Comparison of ENCODE assay signal across 8 cellular contexts in genomic region chr12:56469007-56469930, GRCh38. TPM values are rescaled to one million over a fixed set of nuclear protein-coding genes. Genes with fewer than 3 reads are reported as not detected.
A peak's percentile ranks its signal among the peaks of the same experiment; 100 is the strongest.
DNase-seq lines count a peak whose midpoint lies in the region; ATAC-seq and TF ChIP-seq lines count a peak whose summit lies in the region.

No MANE protein-coding gene starts in this region.

- no peaks in the 10 kb centered on the region for H3K9me3 Mint-ChIP-seq in activated CD8-positive, alpha-beta T cell treated with anti-CD3 and anti-CD28 coated beads, Interleukin-2, amount 10 ng/mL, durations not matched to agents 7 days and 5 days (ENCODE audit: insufficient read depth)

- peaks cover 18% of the 10 kb centered on the region for H3K36me3 Mint-ChIP-seq in activated CD8-positive, alpha-beta T cell treated with anti-CD3 and anti-CD28 coated beads, Interleukin-2, amount 10 ng/mL, durations not matched to agents 7 days and 5 days (ENCODE audit: low read depth)

- peaks cover 25% of the 10 kb centered on the region for H3K4me1 Mint-ChIP-seq in activated CD8-positive, alpha-beta T cell treated with anti-CD3 and anti-CD28 coated beads, Interleukin-2, amount 10 ng/mL, durations not matched to agents 7 days and 5 days (ENCODE audit: low read depth)

- no peak for ATAC-seq in activated CD8-positive, alpha-beta T cell treated with anti-CD3 and anti-CD28 coated beads, Interleukin-2, amount 10 ng/mL, durations not matched to agents 7 days and 5 days
- ATAC-seq in left cardiac atrium (peak; percentile 52 to 60), sciatic nerve (peak; percentile 18), GM19324 (IDR thresholded peaks at IDR 0.05; ENCODE audit: low FRiP score, unreplicated experiment) (no peak)
- ATAC-seq in activated CD4-positive, CD25-positive, alpha-beta regulatory T cell treated with anti-CD3 and anti-CD28 coated beads, Interleukin-2, amount 50 U/mL, for 24 hours, result no peak

- CTCF ChIA-PET in BJ (lab: Yijun Ruan, JAX), result no interaction called here
- CTCF ChIA-PET in activated CD8-positive, alpha-beta T cell treated with anti-CD3 and anti-CD28 coated beads, Interleukin-2, amount 10 ng/mL, durations not matched to agents 7 days and 5 days (lab: Charles Lee), result interaction anchor here (0.6 to 2.7 kb wide), 4 partner anchors 10 to 109 kb away, joined by 3 to 13 read pairs (median 5); partner anchors contain the start of genes STAT2 and TIMELESS

- POLR2A ChIA-PET in BJ (lab: Charles Lee), result no interaction called here
- POLR2A ChIA-PET in activated CD8-positive, alpha-beta T cell treated with anti-CD3 and anti-CD28 coated beads, Interleukin-2, amount 10 ng/mL, durations not matched to agents 7 days and 5 days (lab: Charles Lee), result interaction anchor here (0.6 to 2.5 kb wide), 3 partner anchors 109 to 351 kb away, joined by 3 to 11 read pairs (median 4); partner anchors contain the start of genes STAT2 and ZC3H10

- no peaks in the 10 kb centered on the region for H3K27me3 ChIP-seq in BJ (ENCODE audit: control insufficient read depth, insufficient read depth, low read length)

- intact Hi-C loops in left cardiac atrium (cut with DNase I) (loop anchor here in 1 of 2 donors (5.0 kb wide), 1 partner anchor 277 kb away; no protein-coding TSS in a partner anchor), sciatic nerve (cut with DNase I) (loop anchor here (10.0 kb wide), 1 partner anchor 274 kb away; no protein-coding TSS in a partner anchor)

- TF ChIP-seq CTCF in BJ (IDR thresholded peaks at IDR 0.05; ENCODE audit: insufficient read depth, low read depth, low read length), result no peak

- DNase-seq in BJ (ENCODE audit: low read depth), result no peak
- DNase-seq in HK-2 (ENCODE audit: unreplicated experiment), result peak; percentile 33
- no peak for DNase-seq in activated CD8-positive, alpha-beta T cell treated with anti-CD3 and anti-CD28 coated beads, Interleukin-2, amount 10 ng/mL, durations not matched to agents 7 days and 5 days
- DNase-seq in left cardiac atrium, result peak; percentile 60
- no peak for DNase-seq in sciatic nerve (ENCODE audit: low spot score)
- no peak for DNase-seq in stimulated activated CD4-positive, alpha-beta T cell treated with anti-CD3 and anti-CD28 coated beads, Interleukin-4, amount 100 ng/mL, for 4 hours

- H3K27me3 Mint-ChIP-seq in activated CD8-positive, alpha-beta T cell treated with anti-CD3 and anti-CD28 coated beads, Interleukin-2, amount 10 ng/mL, durations not matched to agents 7 days and 5 days (ENCODE audit: low read depth), result no peaks in the 10 kb centered on the region

- peak overlapping the region; percentile 87 for H3K4me3 Mint-ChIP-seq in activated CD8-positive, alpha-beta T cell treated with anti-CD3 and anti-CD28 coated beads, Interleukin-2, amount 10 ng/mL, durations not matched to agents 7 days and 5 days

- peak overlapping the region; percentile 93 for H3K27ac Mint-ChIP-seq in activated CD8-positive, alpha-beta T cell treated with anti-CD3 and anti-CD28 coated beads, Interleukin-2, amount 10 ng/mL, durations not matched to agents 7 days and 5 days

- peak overlapping the region; percentile 69 for H3K4me3 ChIP-seq in BJ (ENCODE audit: low read depth, low read length)

- H3K36me3 ChIP-seq in BJ (ENCODE audit: control insufficient read depth, insufficient read depth, low read length), result peaks cover 1% of the 10 kb centered on the region; the same call in 1 of the 2 replicates

RNA-seq across cellular contexts. Expression of gene SPRYD4, which starts 0.9 kb away (rescaled TPM):
- 2.4 and 2.6 TPM in 2 replicates for polyA plus RNA-seq in BJ (2011; rRNA removed)
- polyA minus RNA-seq in BJ (2011; rRNA and poly(A)+ RNA removed), result 1.9 and 2.2 TPM in 2 replicates
- 1 to 10 TPM; 2.9 to 3.1 TPM for total RNA-seq in activated CD8-positive, alpha-beta T cell treated with anti-CD3 and anti-CD28 coated beads, Interleukin-2, amount 10 ng/mL, durations not matched to agents 7 days and 5 days
- total RNA-seq in left cardiac atrium (1 to 10 TPM; 2.3 to 3.2 TPM), sciatic nerve (2.9 TPM)

RNA-seq across cellular contexts. Expression of gene MIP, which starts 14.8 kb away (rescaled TPM):
- 0.10 and 0.12 TPM in 2 replicates for polyA plus RNA-seq in BJ (2011; rRNA removed)
- not detected in 2 replicates for polyA minus RNA-seq in BJ (2011; rRNA and poly(A)+ RNA removed)
- total RNA-seq in activated CD8-positive, alpha-beta T cell treated with anti-CD3 and anti-CD28 coated beads, Interleukin-2, amount 10 ng/mL, durations not matched to agents 7 days and 5 days, result not detected
- total RNA-seq in left cardiac atrium, result under 1 TPM in 1 of 2 donors, not detected in 1; 0.50 TPM
- not detected for total RNA-seq in sciatic nerve

RNA-seq across cellular contexts. Expression of gene GLS2, which starts 18.7 kb away (rescaled TPM):
- 0.13 and 0.18 TPM in 2 replicates for polyA plus RNA-seq in BJ (2011; rRNA removed)
- 0.21 and 1.8 TPM in 2 replicates for polyA minus RNA-seq in BJ (2011; rRNA and poly(A)+ RNA removed)
- 1 to 10 TPM in 1 of 2 experiments, under 1 TPM in 1; 0.70 to 1.1 TPM for total RNA-seq in activated CD8-positive, alpha-beta T cell treated with anti-CD3 and anti-CD28 coated beads, Interleukin-2, amount 10 ng/mL, durations not matched to agents 7 days and 5 days
- under 1 TPM; 0.35 to 0.42 TPM for total RNA-seq in left cardiac atrium
- total RNA-seq in sciatic nerve, result 0.98 TPM

RNA-seq across cellular contexts. Expression of gene TIMELESS, which starts 20.0 kb away (rescaled TPM):
- polyA plus RNA-seq in BJ (2011; rRNA removed), result 2.3 and 2.9 TPM in 2 replicates
- polyA minus RNA-seq in BJ (2011; rRNA and poly(A)+ RNA removed), result 2.9 and 3.9 TPM in 2 replicates
- total RNA-seq in activated CD8-positive, alpha-beta T cell treated with anti-CD3 and anti-CD28 coated beads, Interleukin-2, amount 10 ng/mL, durations not matched to agents 7 days and 5 days, result 10 to 100 TPM; 62.7 to 65.7 TPM
- total RNA-seq in left cardiac atrium, result 1 to 10 TPM; 3.3 to 4.0 TPM
- total RNA-seq in sciatic nerve, result 4.4 TPM

RNA-seq across cellular contexts. Expression of gene RBMS2, which starts 52.4 kb away (rescaled TPM):
- 67.9 and 68.4 TPM in 2 replicates for polyA plus RNA-seq in BJ (2011; rRNA removed)
- 71.8 and 87.2 TPM in 2 replicates for polyA minus RNA-seq in BJ (2011; rRNA and poly(A)+ RNA removed)
- 1 to 10 TPM; 4.8 to 5.5 TPM for total RNA-seq in activated CD8-positive, alpha-beta T cell treated with anti-CD3 and anti-CD28 coated beads, Interleukin-2, amount 10 ng/mL, durations not matched to agents 7 days and 5 days
- total RNA-seq in left cardiac atrium (10 to 100 TPM; 32.6 to 40.7 TPM), sciatic nerve (90.6 TPM)

Comparison
In these comparisons a context has a peak if more than half of its experiments do, and no peak if none do; other contexts are left out.
1. DNase-seq: peak in HK-2 (single experiment) and left cardiac atrium (single experiment); none in BJ (single experiment), activated CD8-positive, alpha-beta T cell treated with anti-CD3 and anti-CD28 coated beads, Interleukin-2, amount 10 ng/mL, durations not matched to agents 7 days and 5 days (single experiment), sciatic nerve (single experiment) and stimulated activated CD4-positive, alpha-beta T cell treated with anti-CD3 and anti-CD28 coated beads, Interleukin-4, amount 100 ng/mL, for 4 hours (0 of 2).
2. ATAC-seq: peak in left cardiac atrium (2 of 2) and sciatic nerve (single experiment); none in activated CD8-positive, alpha-beta T cell treated with anti-CD3 and anti-CD28 coated beads, Interleukin-2, amount 10 ng/mL, durations not matched to agents 7 days and 5 days (single experiment), activated CD4-positive, CD25-positive, alpha-beta regulatory T cell treated with anti-CD3 and anti-CD28 coated beads, Interleukin-2, amount 50 U/mL, for 24 hours (0 of 2) and GM19324 (single experiment).